ENCODE assay signal across 8 cellular contexts in the genomic region with DNA sequence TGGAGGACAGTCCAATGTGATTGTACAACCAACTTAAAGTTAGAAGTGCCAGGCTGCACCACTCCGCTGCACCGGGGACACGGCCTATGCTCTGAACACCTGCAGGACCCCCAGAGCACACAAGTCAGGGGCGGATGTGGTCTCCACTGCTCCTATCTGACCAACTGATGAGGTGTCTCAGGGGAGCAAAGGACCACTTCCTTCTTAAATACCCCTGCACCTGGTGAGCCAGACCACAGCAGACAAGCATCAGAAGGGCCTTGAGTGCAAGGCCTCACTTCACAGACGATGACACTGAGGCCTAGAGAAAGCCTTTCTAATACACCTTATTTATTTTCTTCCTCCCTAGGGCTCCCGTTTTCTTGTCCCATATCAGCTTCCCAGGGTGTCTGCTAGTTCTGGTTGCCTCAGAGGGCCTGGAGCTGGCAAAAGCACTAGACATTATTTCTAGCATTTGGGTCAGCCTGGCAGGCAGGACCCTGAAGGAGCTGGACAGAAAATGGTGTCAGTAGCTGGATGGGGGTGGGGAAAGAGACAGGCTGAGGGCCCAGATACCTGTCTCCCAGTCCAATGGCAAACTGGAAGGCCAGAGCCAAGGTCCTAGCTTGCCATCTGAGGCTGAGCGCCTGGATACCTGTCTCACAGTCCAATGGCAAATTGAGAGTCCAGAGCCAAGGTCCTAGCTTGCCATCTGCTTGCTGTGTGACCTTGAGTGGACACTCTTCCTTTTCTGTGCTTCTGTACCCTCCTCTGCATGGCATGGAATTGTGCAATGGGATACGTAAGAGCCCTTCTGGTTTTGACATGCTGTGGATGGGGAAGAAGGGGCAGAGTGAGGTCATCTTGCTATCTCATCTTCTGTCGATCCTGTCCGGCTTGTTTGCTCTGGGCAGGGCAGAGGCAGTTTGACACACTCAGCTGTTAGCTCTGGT. TPM values are rescaled to one million over a fixed set of nuclear protein-coding genes. Genes with fewer than 3 reads are reported as not detected.
DNase-seq lines count a peak whose midpoint lies in the region; ATAC-seq, FAIRE-seq and TF ChIP-seq lines count a peak whose summit lies in the region.

No MANE protein-coding gene starts in this region.

- no peaks in the 10 kb centered on the region for H3K9me3 ChIP-seq in BLaER1 treated with 17β-estradiol and CSF1 and Interleukin-3, amounts not matched to agents 10 nM and 100 nM (replicated peaks in 1 of 11)
- no peaks in the 10 kb centered on the region for H3K9me3 ChIP-seq in HepG2 (ENCODE audit: low read length)
- H3K9me3 ChIP-seq in testis, result no peaks in the 10 kb centered on the region

- TF ChIP-seq CTCF in activated CD8-positive, alpha-beta T cell treated with anti-CD3 and anti-CD28 coated beads for 36 hours (IDR thresholded peaks at IDR 0.05), result no peak
- no peak for TF ChIP-seq CTCF in HepG2 (CRISPR knock-in tag; IDR thresholded peaks at IDR 0.05)
- TF ChIP-seq CTCF in testis (IDR thresholded peaks at IDR 0.05), result no peak

- ATAC-seq in HG03196 (IDR thresholded peaks at IDR 0.05; ENCODE audit: unreplicated experiment) (peak; percentile 56), HepG2 (peak; percentile 10; the same call in 1 of the 3 replicates)
- peak; percentile 47 for ATAC-seq in activated CD8-positive, alpha-beta T cell treated with anti-CD3 and anti-CD28 coated beads for 36 hours

- TF ChIP-seq EP300 in HepG2 (IDR thresholded peaks at IDR 0.05; ENCODE audit: low read depth in 2 of 2, low read length in 2 of 2), result no peak
- no peak for TF ChIP-seq EP300 in HepG2 (CRISPR knock-in tag; IDR thresholded peaks at IDR 0.05; ENCODE audit: borderline replicate concordance)

- peak overlapping the region in 8 of 10 experiments; percentile 35 to 57 (median 49); a peak in 15 of 20 replicates for H3K4me3 ChIP-seq in BLaER1 treated with 17β-estradiol and CSF1 and Interleukin-3, amounts not matched to agents 10 nM and 100 nM
- no peak overlapping the region for H3K4me3 ChIP-seq in HepG2 (replicated peaks in 1 of 3; ENCODE audit: insufficient read depth in 1 of 3, low read depth in 2 of 3, low read length in 3 of 3)
- H3K4me3 ChIP-seq in testis, result no peak overlapping the region

- peak overlapping the region; percentile 70 to 88 (median 83) for H3K9ac ChIP-seq in BLaER1 treated with 17β-estradiol and CSF1 and Interleukin-3, amounts not matched to agents 10 nM and 100 nM
- H3K9ac ChIP-seq in HepG2 (ENCODE audit: insufficient read depth, low read depth, low read length), result no peak overlapping the region

- CTCF ChIA-PET in activated CD8-positive, alpha-beta T cell treated with anti-CD3 and anti-CD28 coated beads for 36 hours (lab: Charles Lee), result interaction anchor here (1.3 to 10.9 kb wide), 8 partner anchors 9 to 167 kb away, joined by 3 to 83 read pairs (median 22); a partner anchor contains a TSS
- CTCF ChIA-PET in HepG2 (lab: Yijun Ruan, JAX; ENCODE audit: low intra/inter-chr PET ratio, low total read pairs), result no interaction called here

- H3K27me3 ChIP-seq in BLaER1 treated with 17β-estradiol and CSF1 and Interleukin-3, amounts not matched to agents 10 nM and 100 nM, result no peaks in the 10 kb centered on the region
- H3K27me3 ChIP-seq in HepG2 (ENCODE audit: control insufficient read depth in 1 of 2, insufficient read depth in 2 of 2, low read length in 2 of 2) (no peaks in the 10 kb centered on the region), testis (no peaks in the 10 kb centered on the region)

- H3K4me2 ChIP-seq in BLaER1 treated with 17β-estradiol and CSF1 and Interleukin-3, amounts not matched to agents 10 nM and 100 nM, result peak overlapping the region; percentile 86 to 99 (median 95)
- H3K4me2 ChIP-seq in HepG2 (ENCODE audit: low read depth, low read length), result peak overlapping the region; percentile 59; the same call in 1 of the 2 replicates

- BruUV-seq in HepG2 (replicated peaks; lab: Mats Ljungman, UMichigan), result no TSS peak

- no peaks in the 10 kb centered on the region for H3K79me2 ChIP-seq in HepG2 (ENCODE audit: insufficient read depth, low read length)

- H3K36me3 Mint-ChIP-seq in activated CD8-positive, alpha-beta T cell treated with anti-CD3 and anti-CD28 coated beads for 36 hours (ENCODE audit: low read depth), result peaks cover 47% of the 10 kb centered on the region

- no peak for FAIRE-seq in HepG2 (lab: Jason Lieb, UNC)

- peaks cover 75% of the 10 kb centered on the region for H3K4me1 Mint-ChIP-seq in activated CD8-positive, alpha-beta T cell treated with anti-CD3 and anti-CD28 coated beads for 36 hours (ENCODE audit: low read depth)

- H3K4me3 Mint-ChIP-seq in activated CD8-positive, alpha-beta T cell treated with anti-CD3 and anti-CD28 coated beads for 36 hours, result peak overlapping the region; percentile 88

- peak overlapping the region; percentile 99 for H3K27ac Mint-ChIP-seq in activated CD8-positive, alpha-beta T cell treated with anti-CD3 and anti-CD28 coated beads for 36 hours

- TF ChIP-seq POLR2A in HepG2 (IDR thresholded peaks at IDR 0.05; ENCODE audit: insufficient read depth in 1 of 2, low read depth in 2 of 2, low read length in 2 of 2) (no peak), testis (IDR thresholded peaks at IDR 0.05) (no peak)

- in situ Hi-C loops in HepG2 (cut with HindIII; ENCODE audit: extremely low pct_ligation_motif_present, low pct_unique_long_range_greater_than_20kb), result no loop called here

- no peaks in the 10 kb centered on the region for H3K27me3 Mint-ChIP-seq in activated CD8-positive, alpha-beta T cell treated with anti-CD3 and anti-CD28 coated beads for 36 hours

- peaks cover 0 to 7% (median 0%) of the 10 kb centered on the region in 11 experiments; a peak in 3 of 22 replicates for H4K20me1 ChIP-seq in BLaER1 treated with 17β-estradiol and CSF1 and Interleukin-3, amounts not matched to agents 10 nM and 100 nM
- H4K20me1 ChIP-seq in HepG2 (ENCODE audit: insufficient read depth, low read length), result no peaks in the 10 kb centered on the region

- POLR2A ChIA-PET in activated CD8-positive, alpha-beta T cell treated with anti-CD3 and anti-CD28 coated beads for 36 hours (lab: Charles Lee), result interaction anchor here (0.6 to 6.1 kb wide), 9 partner anchors 7 to 236 kb away, joined by 3 to 85 read pairs (median 3); a partner anchor contains a TSS
- POLR2A ChIA-PET in HepG2 (lab: Yijun Ruan, JAX), result interaction anchor here (0.9 to 2.5 kb wide), 5 partner anchors 9 to 38 kb away, joined by 3 to 12 read pairs (median 4); a partner anchor contains a TSS

- H3K4me1 ChIP-seq in BLaER1 treated with 17β-estradiol and CSF1 and Interleukin-3, amounts not matched to agents 10 nM and 100 nM, result peaks cover 92 to 99% (median 98%) of the 10 kb centered on the region in 10 experiments
- H3K4me1 ChIP-seq in HepG2 (ENCODE audit: insufficient read depth, low read length) (peaks cover 43% of the 10 kb centered on the region), testis (peaks cover 11% of the 10 kb centered on the region)

- DNase-seq in GM19238 (ENCODE audit: insufficient read length, low spot score) (peak; percentile 67), HepG2 (ENCODE audit: low spot score) (peak; percentile 25), globus pallidus (ENCODE audit: low spot score) (no peak), testis (no peak)
- peak; percentile 85 for DNase-seq in activated CD8-positive, alpha-beta T cell treated with anti-CD3 and anti-CD28 coated beads for 36 hours
- no peak for DNase-seq in stimulated activated CD4-positive, alpha-beta T cell treated with anti-CD3 and anti-CD28 coated beads, Interleukin-4, amount 100 ng/mL, for 1 hour

- intact Hi-C loops in activated CD8-positive, alpha-beta T cell treated with anti-CD3 and anti-CD28 coated beads for 36 hours (cut with micrococcal nuclease), result loop anchor here (5.0 kb wide), 2 partner anchors 37 to 133 kb away; a partner anchor contains a TSS
- intact Hi-C loops in HepG2 (cut with micrococcal nuclease; ENCODE audit: unreplicated experiment), result no loop called here
- intact Hi-C loops in testis (cut with DNase I; ENCODE audit: low total_unique reads), result no loop called here

- no peak for TF ChIP-seq RAD21 in HepG2 (CRISPR knock-in tag; IDR thresholded peaks at IDR 0.05)

- peak overlapping the region; percentile 74 to 98 (median 93) for H3K27ac ChIP-seq in BLaER1 treated with 17β-estradiol and CSF1 and Interleukin-3, amounts not matched to agents 10 nM and 100 nM
- H3K27ac ChIP-seq in HepG2 (ENCODE audit: extremely low read length, insufficient read depth, low read length), result no peak overlapping the region
- peak overlapping the region in 1 of 2 donors; percentile 19 for H3K27ac ChIP-seq in testis

- H2AFZ ChIP-seq in HepG2 (ENCODE audit: low read length), result no peak overlapping the region

- H3K9me3 Mint-ChIP-seq in activated CD8-positive, alpha-beta T cell treated with anti-CD3 and anti-CD28 coated beads for 36 hours, result no peaks in the 10 kb centered on the region

- WGBS in HepG2 (ENCODE audit: low lambda C conversion rate), result 69% methylated on average over 9 of the region's 10 CpGs
- 69 to 85% methylated on average over 9 to 10 of the region's 10 CpGs for WGBS in testis, 2 donors

- H3K36me3 ChIP-seq in BLaER1 treated with 17β-estradiol and CSF1 and Interleukin-3, amounts not matched to agents 10 nM and 100 nM, result peaks cover 0 to 49% (median 14%) of the 10 kb centered on the region in 11 experiments; a peak in 11 of 22 replicates
- H3K36me3 ChIP-seq in HepG2 (replicated peaks in 1 of 2; ENCODE audit: control insufficient read depth in 1 of 2, insufficient read depth in 2 of 2, low read length in 2 of 2) (no peaks in the 10 kb centered on the region), testis (ENCODE audit: low read depth, missing control alignments) (no peaks in the 10 kb centered on the region)

RNA-seq across cellular contexts. Expression of a gene that starts 9.0 kb away (rescaled TPM):
- total RNA-seq in activated CD8-positive, alpha-beta T cell treated with anti-CD3 and anti-CD28 coated beads for 36 hours, result 10 to 100 TPM; 33.0 to 34.5 TPM
- 45.2 and 46.3 TPM in 2 replicates for total RNA-seq in HepG2 (2016; rRNA removed; fragmentation: Illumina TruSeq; extraction: Trizol)
- 55.5 and 59.1 TPM in 2 replicates for total RNA-seq in HepG2 (2016; cell fraction: cytosol; rRNA removed; fragmentation: Illumina TruSeq; extraction: Trizol; ENCODE audit: low read depth)
- 40.1 and 44.9 TPM in 2 replicates for total RNA-seq in HepG2 (2016; cell fraction: insoluble cytoplasmic fraction; rRNA removed; fragmentation: Illumina TruSeq; extraction: Trizol)
- total RNA-seq in HepG2 (2016; cell fraction: membrane; rRNA removed; fragmentation: Illumina TruSeq; extraction: Trizol), result 122 and 135 TPM in 2 replicates
- 20.8 and 25.7 TPM in 2 replicates for total RNA-seq in HepG2 (2016; cell fraction: nucleus; rRNA removed; fragmentation: Illumina TruSeq; extraction: Trizol)
- polyA plus RNA-seq in HepG2 (2011; rRNA removed), result 12.2 and 14.4 TPM in 2 replicates
- polyA plus RNA-seq in HepG2 (2011; cell fraction: cytosol; rRNA removed), result 10.9 and 17.9 TPM in 2 replicates
- 5.2 and 8.5 TPM in 2 replicates for polyA plus RNA-seq in HepG2 (2011; cell fraction: nucleus; rRNA removed)
- 11.3 and 12.9 TPM in 2 replicates for polyA plus RNA-seq in HepG2 (2012)
- polyA plus RNA-seq in HepG2 (2016; cell fraction: cytosol; fragmentation: Illumina TruSeq; extraction: Trizol; ENCODE audit: low read depth), result 76.9 and 83.3 TPM in 2 replicates
- polyA plus RNA-seq in HepG2 (2016; cell fraction: insoluble cytoplasmic fraction; fragmentation: Illumina TruSeq; extraction: Trizol; ENCODE audit: low read depth), result 49.2 and 57.5 TPM in 2 replicates
- 129 and 152 TPM in 2 replicates for polyA plus RNA-seq in HepG2 (2016; cell fraction: membrane; fragmentation: Illumina TruSeq; extraction: Trizol; ENCODE audit: low read depth)
- 30.6 and 33.2 TPM in 2 replicates for polyA plus RNA-seq in HepG2 (2016; cell fraction: nucleus; fragmentation: Illumina TruSeq; extraction: Trizol; ENCODE audit: insufficient read depth, low read depth)
- 0.35 and 14.2 TPM in 2 replicates for polyA minus RNA-seq in HepG2 (2011; rRNA and poly(A)+ RNA removed; ENCODE audit: low replicate concordance)
- polyA minus RNA-seq in HepG2 (2011; cell fraction: cytosol; rRNA and poly(A)+ RNA removed), result 5.0 and 5.8 TPM in 2 replicates
- 6.7 and 12.7 TPM in 2 replicates for polyA minus RNA-seq in HepG2 (2011; cell fraction: nucleus; rRNA and poly(A)+ RNA removed)
- 10 to 100 TPM; 37.6 to 65.3 TPM for total RNA-seq in testis
- 40.8 TPM for polyA plus RNA-seq in testis (ENCODE audit: insufficient read depth, low read depth, low replicate concordance)

RNA-seq across cellular contexts. Expression of a gene that starts 38.1 kb away (rescaled TPM):
- 10 to 100 TPM; 13.3 to 13.7 TPM for total RNA-seq in activated CD8-positive, alpha-beta T cell treated with anti-CD3 and anti-CD28 coated beads for 36 hours
- total RNA-seq in HepG2 (2016; rRNA removed; fragmentation: Illumina TruSeq; extraction: Trizol), result 16.6 and 29.6 TPM in 2 replicates
- total RNA-seq in HepG2 (2016; cell fraction: cytosol; rRNA removed; fragmentation: Illumina TruSeq; extraction: Trizol; ENCODE audit: low read depth), result 4.1 and 4.6 TPM in 2 replicates
- 17.1 and 30.7 TPM in 2 replicates for total RNA-seq in HepG2 (2016; cell fraction: insoluble cytoplasmic fraction; rRNA removed; fragmentation: Illumina TruSeq; extraction: Trizol)
- total RNA-seq in HepG2 (2016; cell fraction: membrane; rRNA removed; fragmentation: Illumina TruSeq; extraction: Trizol), result 11.9 and 12.6 TPM in 2 replicates
- 27.5 and 33.6 TPM in 2 replicates for total RNA-seq in HepG2 (2016; cell fraction: nucleus; rRNA removed; fragmentation: Illumina TruSeq; extraction: Trizol)
- 12.9 and 14.6 TPM in 2 replicates for polyA plus RNA-seq in HepG2 (2011; rRNA removed)
- polyA plus RNA-seq in HepG2 (2011; cell fraction: cytosol; rRNA removed), result 11.3 TPM in 2 replicates
- 3.9 and 5.2 TPM in 2 replicates for polyA plus RNA-seq in HepG2 (2011; cell fraction: nucleus; rRNA removed)
- 8.5 and 11.0 TPM in 2 replicates for polyA plus RNA-seq in HepG2 (2012)
- 3.8 TPM in 2 replicates for polyA plus RNA-seq in HepG2 (2016; cell fraction: cytosol; fragmentation: Illumina TruSeq; extraction: Trizol; ENCODE audit: low read depth)
- 21.4 and 21.7 TPM in 2 replicates for polyA plus RNA-seq in HepG2 (2016; cell fraction: insoluble cytoplasmic fraction; fragmentation: Illumina TruSeq; extraction: Trizol; ENCODE audit: low read depth)
- polyA plus RNA-seq in HepG2 (2016; cell fraction: membrane; fragmentation: Illumina TruSeq; extraction: Trizol; ENCODE audit: low read depth), result 9.6 and 10.8 TPM in 2 replicates
- polyA plus RNA-seq in HepG2 (2016; cell fraction: nucleus; fragmentation: Illumina TruSeq; extraction: Trizol; ENCODE audit: insufficient read depth, low read depth), result 42.8 and 48.3 TPM in 2 replicates
- 9.2 and 31.1 TPM in 2 replicates for polyA minus RNA-seq in HepG2 (2011; rRNA and poly(A)+ RNA removed; ENCODE audit: low replicate concordance)
- 12.1 and 12.7 TPM in 2 replicates for polyA minus RNA-seq in HepG2 (2011; cell fraction: cytosol; rRNA and poly(A)+ RNA removed)
- 6.6 and 10.6 TPM in 2 replicates for polyA minus RNA-seq in HepG2 (2011; cell fraction: nucleus; rRNA and poly(A)+ RNA removed)
- 10 to 100 TPM; 38.0 to 54.4 TPM for total RNA-seq in testis
- polyA plus RNA-seq in testis (ENCODE audit: insufficient read depth, low read depth, low replicate concordance), result 29.8 TPM

RNA-seq across cellular contexts. Expression of a gene that starts 57.3 kb away (rescaled TPM):
- 100 to 1,000 TPM; 328 to 336 TPM for total RNA-seq in activated CD8-positive, alpha-beta T cell treated with anti-CD3 and anti-CD28 coated beads for 36 hours
- total RNA-seq in HepG2 (2016; rRNA removed; fragmentation: Illumina TruSeq; extraction: Trizol) (125 and 154 TPM in 2 replicates), testis (100 to 1,000 TPM; 116 to 180 TPM)
- total RNA-seq in HepG2 (2016; cell fraction: cytosol; rRNA removed; fragmentation: Illumina TruSeq; extraction: Trizol; ENCODE audit: low read depth), result 13.0 and 15.5 TPM in 2 replicates
- total RNA-seq in HepG2 (2016; cell fraction: insoluble cytoplasmic fraction; rRNA removed; fragmentation: Illumina TruSeq; extraction: Trizol), result 125 and 156 TPM in 2 replicates
- total RNA-seq in HepG2 (2016; cell fraction: membrane; rRNA removed; fragmentation: Illumina TruSeq; extraction: Trizol), result 28.1 and 29.3 TPM in 2 replicates
- total RNA-seq in HepG2 (2016; cell fraction: nucleus; rRNA removed; fragmentation: Illumina TruSeq; extraction: Trizol), result 84.2 and 86.1 TPM in 2 replicates
- polyA plus RNA-seq in HepG2 (2011; rRNA removed) (103 and 120 TPM in 2 replicates), testis (ENCODE audit: insufficient read depth, low read depth, low replicate concordance) (152 TPM)
- polyA plus RNA-seq in HepG2 (2011; cell fraction: cytosol; rRNA removed), result 124 and 134 TPM in 2 replicates
- 132 and 143 TPM in 2 replicates for polyA plus RNA-seq in HepG2 (2011; cell fraction: nucleus; rRNA removed)
- 69.6 and 82.1 TPM in 2 replicates for polyA plus RNA-seq in HepG2 (2012)
- polyA plus RNA-seq in HepG2 (2016; cell fraction: cytosol; fragmentation: Illumina TruSeq; extraction: Trizol; ENCODE audit: low read depth), result 9.6 and 11.8 TPM in 2 replicates
- 126 and 134 TPM in 2 replicates for polyA plus RNA-seq in HepG2 (2016; cell fraction: insoluble cytoplasmic fraction; fragmentation: Illumina TruSeq; extraction: Trizol; ENCODE audit: low read depth)
- polyA plus RNA-seq in HepG2 (2016; cell fraction: membrane; fragmentation: Illumina TruSeq; extraction: Trizol; ENCODE audit: low read depth), result 18.1 and 19.2 TPM in 2 replicates
- 81.8 and 98.3 TPM in 2 replicates for polyA plus RNA-seq in HepG2 (2016; cell fraction: nucleus; fragmentation: Illumina TruSeq; extraction: Trizol; ENCODE audit: insufficient read depth, low read depth)
- 67.1 and 157 TPM in 2 replicates for polyA minus RNA-seq in HepG2 (2011; rRNA and poly(A)+ RNA removed; ENCODE audit: low replicate concordance)
- 96.9 and 110 TPM in 2 replicates for polyA minus RNA-seq in HepG2 (2011; cell fraction: cytosol; rRNA and poly(A)+ RNA removed)
- 81.6 and 116 TPM in 2 replicates for polyA minus RNA-seq in HepG2 (2011; cell fraction: nucleus; rRNA and poly(A)+ RNA removed)

Comparison
In these comparisons a context has a peak if more than half of its experiments do, and no peak if none do; other contexts are left out.
1. H3K4me3 ChIP-seq: peak in BLaER1 treated with 17β-estradiol and CSF1 and Interleukin-3, amounts not matched to agents 10 nM and 100 nM (8 of 10); none in HepG2 (0 of 3) and testis (0 of 2).
2. DNase-seq: peak in GM19238 (single experiment), activated CD8-positive, alpha-beta T cell treated with anti-CD3 and anti-CD28 coated beads for 36 hours (single experiment) and HepG2 (single experiment); none in globus pallidus (single experiment), stimulated activated CD4-positive, alpha-beta T cell treated with anti-CD3 and anti-CD28 coated beads, Interleukin-4, amount 100 ng/mL, for 1 hour (single experiment) and testis (single experiment).
3. Peak in every context shown above with its lines, with median percentiles within 50 percentile points of each other: ATAC-seq.